In the genomic region with DNA sequence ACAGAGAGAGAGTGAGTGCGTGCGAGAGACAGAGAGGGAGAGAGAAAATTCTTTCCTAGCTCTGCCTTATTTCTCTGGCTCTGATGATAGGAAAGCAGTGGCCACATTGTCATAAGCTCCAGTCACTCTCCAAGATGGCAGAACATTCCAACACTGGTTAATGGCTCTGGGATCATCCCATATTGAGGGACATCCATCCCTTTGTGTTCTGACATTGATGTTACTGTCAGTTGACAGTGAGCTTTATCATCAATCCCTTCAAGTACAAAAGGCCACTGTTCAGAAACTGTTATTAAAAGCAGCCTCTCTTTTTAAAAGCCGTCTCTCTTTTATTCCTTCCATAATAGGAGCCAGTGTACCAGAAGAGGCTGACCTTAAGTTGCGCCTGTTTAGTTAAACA, we compare ENCODE assay signal across 24 cellular contexts.
DNase-seq lines count a peak whose midpoint lies in the region; ATAC-seq, FAIRE-seq and TF ChIP-seq lines count a peak whose summit lies in the region.
"Had no signal": no experiment of that assay in that cellular context is flagged by ENCODE, and none has a peak within 500 bp of the region (broad histone marks: within the 10 kb centered on the region; RNA-seq: fewer than 3 reads in every experiment).

No MANE protein-coding gene starts in this region.

- DNase-seq in NCI-H2227 treated with DMSO at 0.1 percent for 48 hours (lab: John Stamatoyannopoulos, UW) (peak; percentile 95), SK-MEL-5 (ENCODE audit: low read depth, low spot score) (peak; percentile 0), midbrain (lab: John Stamatoyannopoulos, UW) (peak; percentile 12), superior temporal gyrus (ENCODE audit: extremely low spot score) (peak; percentile 34), kidney (no peak), DMS 273 (lab: John Stamatoyannopoulos, UW; ENCODE audit: unreplicated experiment) (no peak)
- DNase-seq: ACHN; BE2C; Caco-2; CD4-positive, CD25-positive, alpha-beta regulatory T cell; CD8-positive, alpha-beta memory T cell; DMS153; DMS79; GDM1; HCEC 1CT had no signal

- no peak for FAIRE-seq in kidney (lab: Jason Lieb, UNC)
- FAIRE-seq: A204.1, D721Med, GM12892, GM18507, H54, HepG2 had no signal

- in situ Hi-C loops in SK-MEL-5 (cut with HindIII; ENCODE audit: low pct_unique_long_range_greater_than_20kb, low sequenced_read_pairs) = no loop called here

- TF ChIP-seq CTCF in kidney (IDR thresholded peaks at IDR 0.05; ENCODE audit: borderline replicate concordance, extremely low read depth, insufficient read depth) = no peak

- H3K27ac ChIP-seq in kidney (ENCODE audit: low read depth in 2 of 2, low read length in 2 of 2) = no peak overlapping the region

- H3K4me1 ChIP-seq in kidney (ENCODE audit: control insufficient read depth in 1 of 2, insufficient read depth in 1 of 2, low read depth in 1 of 2, low read length in 2 of 2) = no peaks in the 10 kb centered on the region
- H3K4me1 ChIP-seq: BE2C, Caco-2 had no signal

- intact Hi-C loops in kidney (cut with DNase I) = no loop called here

- H3K4me3 ChIP-seq in kidney (ENCODE audit: low read length in 2 of 2) = no peak overlapping the region
- H3K4me3 ChIP-seq: GM23338 had no signal

- ATAC-seq in HG03521 (IDR thresholded peaks at IDR 0.05; ENCODE audit: unreplicated experiment) (no peak), HG02870 (IDR thresholded peaks at IDR 0.05; ENCODE audit: unreplicated experiment) (no peak)
- ATAC-seq: GM23338, HepG2 had no signal

- H3K9ac ChIP-seq in kidney (ENCODE audit: low read length in 2 of 2) = no peak overlapping the region

- H3K9me3 ChIP-seq in kidney (ENCODE audit: control insufficient read depth in 1 of 2, low read length in 2 of 2) = no peaks in the 10 kb centered on the region
- H3K9me3 ChIP-seq: BE2C, Caco-2 had no signal

- no peaks in the 10 kb centered on the region for H3K36me3 ChIP-seq in kidney (ENCODE audit: control insufficient read depth in 1 of 2, insufficient read depth in 2 of 2, low read length in 2 of 2)
- H3K36me3 ChIP-seq: BE2C had no signal

Comparison
In these comparisons a context has a peak if more than half of its experiments do, and no peak if none do; other contexts are left out.
1. DNase-seq: peak in NCI-H2227 treated with DMSO at 0.1 percent for 48 hours (single experiment), SK-MEL-5 (single experiment), midbrain (single experiment) and superior temporal gyrus (single experiment); none in kidney (single experiment) and DMS 273 (single experiment).